8 cellular contexts compared by ENCODE assay signal in the genomic region with DNA sequence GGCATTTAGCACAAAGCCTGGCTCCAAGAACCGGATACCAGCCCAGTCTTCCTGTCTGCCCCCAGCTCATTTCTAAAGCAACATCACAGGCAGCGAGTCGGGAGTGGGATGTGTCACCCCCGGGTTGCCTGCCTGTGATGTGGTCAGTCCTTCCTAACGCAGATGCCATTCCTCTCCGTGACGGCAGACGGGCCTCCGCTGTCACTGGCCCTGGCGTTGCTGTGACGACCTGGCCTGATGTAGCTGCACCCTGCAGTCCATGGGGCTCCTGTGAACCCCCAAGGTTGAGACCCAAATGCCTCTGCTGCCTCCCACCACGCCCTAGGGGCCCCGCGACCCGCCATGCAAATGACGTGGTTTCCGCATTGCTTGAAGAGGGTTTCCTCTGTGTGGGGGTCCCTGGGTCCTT. TPM values are rescaled to one million over a fixed set of nuclear protein-coding genes. Genes with fewer than 3 reads are reported as not detected.
DNase-seq lines count a peak whose midpoint lies in the region; ATAC-seq and TF ChIP-seq lines count a peak whose summit lies in the region.

No MANE protein-coding gene starts in this region.

- no peaks in the 10 kb centered on the region for H3K27me3 ChIP-seq in ascending aorta
- H3K27me3 ChIP-seq in upper lobe of right lung: no peaks in the 10 kb centered on the region

- H3K4me1 ChIP-seq in ascending aorta (peaks cover 0 to 3% of the 10 kb centered on the region in 2 donors), upper lobe of right lung (peaks cover 90% of the 10 kb centered on the region)

- no peak overlapping the region for H3K4me3 ChIP-seq in ascending aorta
- H3K4me3 ChIP-seq in upper lobe of right lung: no peak overlapping the region

- no peaks in the 10 kb centered on the region for H3K9me3 ChIP-seq in ascending aorta
- H3K9me3 ChIP-seq in upper lobe of right lung: no peaks in the 10 kb centered on the region

- H3K36me3 ChIP-seq in ascending aorta: no peaks in the 10 kb centered on the region
- H3K36me3 ChIP-seq in upper lobe of right lung: no peaks in the 10 kb centered on the region

- H3K27ac ChIP-seq in ascending aorta (peak overlapping the region; percentile 63), upper lobe of right lung (peak overlapping the region; percentile 81)

- peak; percentile 22 for ATAC-seq in upper lobe of right lung
- no peak for ATAC-seq in GM21576 (IDR thresholded peaks at IDR 0.05; ENCODE audit: unreplicated experiment)

- TF ChIP-seq CTCF in ascending aorta (IDR thresholded peaks at IDR 0.05) (no peak), upper lobe of right lung (IDR thresholded peaks at IDR 0.05) (no peak)

- DNase-seq in AG20443 (ENCODE audit: low spot score) (peak; percentile 51), T-helper 2 cell (peak; percentile 53 to 97 (median 82)), ascending aorta (ENCODE audit: low spot score in 2 of 2) (peak; percentile 44 to 79), non-pigmented ciliary epithelial cell (ENCODE audit: low read depth) (peak; percentile 47), upper lobe of right lung (no peak), DMS 273 (lab: John Stamatoyannopoulos, UW; ENCODE audit: unreplicated experiment) (no peak), GDM1 (lab: John Stamatoyannopoulos, UW) (no peak)

- intact Hi-C loops in ascending aorta (cut with DNase I): no loop called here
- intact Hi-C loops in upper lobe of right lung (cut with DNase I): no loop called here

RNA-seq across cellular contexts. Expression of gene TNFRSF1B, which starts 12.3 kb away (rescaled TPM):
- total RNA-seq in ascending aorta (139 TPM), upper lobe of right lung (62.4 TPM)

RNA-seq across cellular contexts. Expression of gene VPS13D, which starts 50.7 kb away (rescaled TPM):
- 28.3 TPM for total RNA-seq in ascending aorta
- 74.7 TPM for total RNA-seq in upper lobe of right lung

Comparison
In these comparisons a context has a peak if more than half of its experiments do, and no peak if none do; other contexts are left out.
1. DNase-seq: peak in AG20443 (single experiment), T-helper 2 cell (5 of 5), ascending aorta (2 of 2) and non-pigmented ciliary epithelial cell (single experiment); none in upper lobe of right lung (single experiment), DMS 273 (single experiment) and GDM1 (single experiment).